14 cellular contexts compared by ENCODE assay signal in the genomic region with DNA sequence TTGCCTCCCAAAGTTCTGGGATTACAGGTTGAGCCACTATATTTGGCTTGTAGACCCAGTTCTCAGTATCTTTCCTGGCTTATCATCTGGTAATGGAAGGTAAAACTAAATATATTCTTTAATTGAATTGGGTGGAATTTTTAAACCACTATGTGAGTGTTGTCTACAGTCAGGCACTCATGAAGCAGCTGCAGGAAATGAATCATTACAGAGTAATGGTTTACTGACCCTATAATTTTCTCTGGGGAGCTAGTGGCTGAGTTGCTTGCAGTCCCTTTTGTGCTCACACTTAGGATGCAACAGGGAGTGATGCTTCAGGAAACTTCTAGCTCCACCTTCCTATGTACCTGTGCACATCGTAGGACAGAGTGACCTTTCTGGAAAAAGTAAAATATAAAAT. TPM values are rescaled to one million over a fixed set of nuclear protein-coding genes. Genes with fewer than 3 reads are reported as not detected.
DNase-seq lines count a peak whose midpoint lies in the region; ATAC-seq, FAIRE-seq and TF ChIP-seq lines count a peak whose summit lies in the region.
"Had no signal": no experiment of that assay in that cellular context is flagged by ENCODE, and none has a peak within 500 bp of the region (broad histone marks: within the 10 kb centered on the region; RNA-seq: fewer than 3 reads in every experiment).

No MANE protein-coding gene starts in this region.

- no peak overlapping the region for H3K27ac ChIP-seq in BLaER1
- H3K27ac ChIP-seq in IMR-90 (ENCODE audit: insufficient read depth, low read length) = no peak overlapping the region
- peak overlapping the region; percentile 39; the same call in 1 of the 2 replicates for H3K27ac ChIP-seq in SJSA1
- no peak overlapping the region for H3K27ac ChIP-seq in keratinocyte (ENCODE audit: control insufficient read depth, insufficient read depth, low read length)
- H3K27ac ChIP-seq: cardiac muscle cell, esophagus squamous epithelium had no signal

- no peaks in the 10 kb centered on the region for H3K4me1 Mint-ChIP-seq in stimulated activated effector memory CD8-positive, alpha-beta T cell treated with anti-CD3 and anti-CD28 coated beads, Interleukin-12 subunit alpha, Interleukin-12 subunit beta, amount 100 ng/mL, for 72 hours
- H3K4me1 Mint-ChIP-seq: neural crest cell had no signal

- no peak overlapping the region for H3K23ac ChIP-seq in IMR-90 (ENCODE audit: low read depth, low read length)

- H3K79me2 ChIP-seq in keratinocyte (ENCODE audit: control insufficient read depth, insufficient read depth, low read length) = no peaks in the 10 kb centered on the region

- H3K56ac ChIP-seq in IMR-90 (ENCODE audit: extremely low read depth, insufficient read depth, low read length) = no peak overlapping the region; the same call in 1 of the 2 replicates

- no peak for FAIRE-seq in keratinocyte (lab: Jason Lieb, UNC)

- peak overlapping the region; percentile 79; the same call in 1 of the 2 replicates for H2BK20ac ChIP-seq in IMR-90 (ENCODE audit: low read depth, low read length)

- intact Hi-C loops in IMR-90 (cut with micrococcal nuclease) = no loop called here

- H4K8ac ChIP-seq in IMR-90 (ENCODE audit: low read depth in 2 of 2, low read length in 2 of 2) = peak overlapping the region; percentile 17 to 23; a peak in 2 of 4 replicates

- no peak for TF ChIP-seq RAD21 in IMR-90 (IDR thresholded peaks at IDR 0.05; ENCODE audit: low read length)

- H2BK5ac ChIP-seq in IMR-90 (ENCODE audit: low read depth, low read length, poor library complexity, severe bottlenecking) = peak overlapping the region; percentile 44

- H4K5ac ChIP-seq in IMR-90 (ENCODE audit: low read depth, low read length) = no peak overlapping the region

- H4K20me1 ChIP-seq in BLaER1 (no peaks in the 10 kb centered on the region), IMR-90 (ENCODE audit: insufficient read depth, low read length) (no peaks in the 10 kb centered on the region), keratinocyte (ENCODE audit: control insufficient read depth, extremely low read depth, insufficient read depth, low read length) (no peaks in the 10 kb centered on the region)

- H3K36me3 Mint-ChIP-seq in stimulated activated effector memory CD8-positive, alpha-beta T cell treated with anti-CD3 and anti-CD28 coated beads, Interleukin-12 subunit alpha, Interleukin-12 subunit beta, amount 100 ng/mL, for 72 hours = no peaks in the 10 kb centered on the region
- H3K36me3 Mint-ChIP-seq: CD14-positive monocyte had no signal

- no CpG with 5 or more reads among the region's 1 CpG for WGBS in IMR-90 (ENCODE audit: extremely low coverage in 2 of 2, insufficient read length in 1 of 2), 2 experiments

- H3K4me1 ChIP-seq in BLaER1 = peaks cover 8% of the 10 kb centered on the region
- peaks cover 7% of the 10 kb centered on the region for H3K4me1 ChIP-seq in IMR-90 (ENCODE audit: control insufficient read depth, insufficient read depth, low read length)
- peaks cover 24% of the 10 kb centered on the region for H3K4me1 ChIP-seq in SJSA1 (replicated peaks)
- H3K4me1 ChIP-seq in keratinocyte (ENCODE audit: control insufficient read depth, extremely low read depth, insufficient read depth, low read length) = peaks cover 16% of the 10 kb centered on the region

- no peaks in the 10 kb centered on the region for H3K36me3 ChIP-seq in BLaER1
- H3K36me3 ChIP-seq in IMR-90 (ENCODE audit: control insufficient read depth, insufficient read depth, low read length) = no peaks in the 10 kb centered on the region
- H3K36me3 ChIP-seq in SJSA1 = no peaks in the 10 kb centered on the region
- H3K36me3 ChIP-seq in keratinocyte (ENCODE audit: control insufficient read depth in 2 of 2, extremely low read depth in 1 of 2, insufficient read depth in 2 of 2, low read length in 2 of 2) = no peaks in the 10 kb centered on the region
- H3K36me3 ChIP-seq: cardiac muscle cell, esophagus squamous epithelium had no signal

- ATAC-seq in IMR-90 (ENCODE audit: low read depth) (peak; percentile 83), HG02938 (IDR thresholded peaks at IDR 0.05; ENCODE audit: unreplicated experiment) (no peak), GM18861 (IDR thresholded peaks at IDR 0.05; ENCODE audit: unreplicated experiment) (no peak)
- ATAC-seq in stimulated activated effector memory CD8-positive, alpha-beta T cell treated with anti-CD3 and anti-CD28 coated beads, Interleukin-12 subunit alpha, Interleukin-12 subunit beta, amount 100 ng/mL, for 72 hours = no peak
- ATAC-seq: activated T-cell treated with anti-CD3 and anti-CD28 coated beads, Interleukin-2, amount 50 U/mL, for 4 hours had no signal

- peak overlapping the region; percentile 17; the same call in 1 of the 3 replicates for H2BK15ac ChIP-seq in IMR-90 (ENCODE audit: low read depth, low read length)

- in situ Hi-C loops in IMR-90 (cut with MboI; ENCODE audit: low sequenced_read_pairs) = no loop called here

- no peak overlapping the region for H2AK9ac ChIP-seq in IMR-90 (replicated peaks; ENCODE audit: low read depth, low read length, poor library complexity)

- H3K4me3 Mint-ChIP-seq in stimulated activated effector memory CD8-positive, alpha-beta T cell treated with anti-CD3 and anti-CD28 coated beads, Interleukin-12 subunit alpha, Interleukin-12 subunit beta, amount 100 ng/mL, for 72 hours = no peak overlapping the region
- H3K4me3 Mint-ChIP-seq: activated T-cell treated with anti-CD3 and anti-CD28 coated beads, Interleukin-2, amount 50 U/mL, for 4 hours; CD14-positive monocyte; neural crest cell had no signal

- peaks cover 11% of the 10 kb centered on the region for H3K9me3 Mint-ChIP-seq in stimulated activated effector memory CD8-positive, alpha-beta T cell treated with anti-CD3 and anti-CD28 coated beads, Interleukin-12 subunit alpha, Interleukin-12 subunit beta, amount 100 ng/mL, for 72 hours

- no peak overlapping the region for H2AK5ac ChIP-seq in IMR-90 (ENCODE audit: low read depth, low read length)

- H3K18ac ChIP-seq in IMR-90 (ENCODE audit: low read depth, low read length) = peak overlapping the region; percentile 14; the same call in 1 of the 2 replicates

- DNase-seq in IMR-90 (peak; percentile 77), SJSA1 (ENCODE audit: low read depth in 1 of 2, low spot score in 2 of 2) (peak in 1 of 2 experiments; percentile 16), keratinocyte (ENCODE audit: low read depth, low spot score) (no peak), DMS79 (lab: John Stamatoyannopoulos, UW) (no peak)
- DNase-seq in stimulated activated effector memory CD8-positive, alpha-beta T cell treated with anti-CD3 and anti-CD28 coated beads, Interleukin-12 subunit alpha, Interleukin-12 subunit beta, amount 100 ng/mL, for 72 hours (ENCODE audit: low spot score in 2 of 2) = no peak
- DNase-seq: activated T-cell treated with anti-CD3 and anti-CD28 coated beads, Interleukin-2, amount 50 U/mL, for 4 hours; esophagus squamous epithelium; NCI-H2171 treated with DMSO at 0.1 percent for 48 hours had no signal

- H3K27ac Mint-ChIP-seq in stimulated activated effector memory CD8-positive, alpha-beta T cell treated with anti-CD3 and anti-CD28 coated beads, Interleukin-12 subunit alpha, Interleukin-12 subunit beta, amount 100 ng/mL, for 72 hours = no peak overlapping the region
- H3K27ac Mint-ChIP-seq: CD14-positive monocyte had no signal

- peak overlapping the region; percentile 47 for H4K91ac ChIP-seq in IMR-90 (ENCODE audit: insufficient read depth, low read depth, low read length)

- no peak for TF ChIP-seq POLR2A in IMR-90 (IDR thresholded peaks at IDR 0.05; ENCODE audit: low read depth, low read length)

- H3K4me2 ChIP-seq in BLaER1 = peak overlapping the region; percentile 22; the same call in 1 of the 2 replicates
- H3K4me2 ChIP-seq in IMR-90 (ENCODE audit: low read depth, low read length) = no peak overlapping the region
- H3K4me2 ChIP-seq in keratinocyte (ENCODE audit: control insufficient read depth, extremely low read depth, insufficient read depth, low read depth, low read length) = no peak overlapping the region

- H3K27me3 ChIP-seq in BLaER1 (no peaks in the 10 kb centered on the region), IMR-90 (ENCODE audit: control insufficient read depth, insufficient read depth, low read length) (no peaks in the 10 kb centered on the region), SJSA1 (replicated peaks) (no peaks in the 10 kb centered on the region), keratinocyte (ENCODE audit: control insufficient read depth, extremely low read depth, insufficient read depth, low read length) (no peaks in the 10 kb centered on the region)
- H3K27me3 ChIP-seq: cardiac muscle cell, esophagus squamous epithelium had no signal

- no peaks in the 10 kb centered on the region for H3K9me3 ChIP-seq in BLaER1
- H3K9me3 ChIP-seq in IMR-90 (ENCODE audit: control insufficient read depth, insufficient read depth, low read length) = no peaks in the 10 kb centered on the region; the same call in 1 of the 2 replicates
- H3K9me3 ChIP-seq in SJSA1 (replicated peaks) = no peaks in the 10 kb centered on the region
- H3K9me3 ChIP-seq in keratinocyte (ENCODE audit: control insufficient read depth, low read depth, low read length) = no peaks in the 10 kb centered on the region
- H3K9me3 ChIP-seq: esophagus squamous epithelium had no signal

- CTCF ChIA-PET in IMR-90 (lab: Yijun Ruan, JAX) = interaction anchor here (0.8 kb wide), 1 partner anchor 300 kb away, joined by 3 read pairs; no protein-coding TSS in a partner anchor

- POLR2A ChIA-PET in IMR-90 (lab: Charles Lee; ENCODE audit: unreplicated experiment) = no interaction called here

- H2AFZ ChIP-seq in IMR-90 (replicated peaks; ENCODE audit: low read length, poor library complexity) = no peak overlapping the region
- peak overlapping the region; percentile 30 for H2AFZ ChIP-seq in keratinocyte (ENCODE audit: control insufficient read depth, low read length)

- H3K9ac ChIP-seq in BLaER1 = no peak overlapping the region
- no peak overlapping the region for H3K9ac ChIP-seq in IMR-90 (ENCODE audit: low read depth, low read length)
- H3K9ac ChIP-seq in keratinocyte (ENCODE audit: control insufficient read depth, extremely low read depth, insufficient read depth, low read length) = no peak overlapping the region

- H3K4ac ChIP-seq in IMR-90 (ENCODE audit: low read depth, low read length) = peak overlapping the region; percentile 61; the same call in 1 of the 2 replicates

- peak overlapping the region; percentile 30; the same call in 1 of the 2 replicates for H3K14ac ChIP-seq in IMR-90 (replicated peaks; ENCODE audit: low read depth, low read length)

- H3K79me1 ChIP-seq in IMR-90 (ENCODE audit: low read depth in 1 of 2, low read length in 2 of 2) = no peaks in the 10 kb centered on the region

- peak overlapping the region; percentile 70 for H2BK120ac ChIP-seq in IMR-90 (ENCODE audit: low read depth, low read length)

- dilution Hi-C loops in IMR-90 (cut with HindIII; ENCODE audit: low sequenced_read_pairs, unreplicated experiment) = no loop called here
- dilution Hi-C loops in keratinocyte (cut with MboI; ENCODE audit: extremely low pct_ligation_motif_present, low sequenced_read_pairs) = no loop called here

- no TSS peak for BruUV-seq in IMR-90 (replicated peaks; lab: Mats Ljungman, UMichigan)

- H3K4me3 ChIP-seq in BLaER1 (no peak overlapping the region), IMR-90 (ENCODE audit: insufficient read depth, low read depth, low read length) (no peak overlapping the region), SJSA1 (no peak overlapping the region), keratinocyte (ENCODE audit: control insufficient read depth in 2 of 3, extremely low read depth in 1 of 3, insufficient read depth in 2 of 3, low read depth in 1 of 3, low read length in 3 of 3) (no peak overlapping the region)
- H3K4me3 ChIP-seq: cardiac muscle cell, esophagus squamous epithelium had no signal

- H3K9me1 ChIP-seq in IMR-90 (ENCODE audit: insufficient read depth, low read length) (no peaks in the 10 kb centered on the region), keratinocyte (ENCODE audit: control insufficient read depth, extremely low read depth, insufficient read depth, low read length) (no peaks in the 10 kb centered on the region)

- TF ChIP-seq CTCF in IMR-90 (conservative IDR thresholded peaks at IDR 0.05; ENCODE audit: low read depth, low read length) = no peak
- no peak for TF ChIP-seq CTCF in keratinocyte (optimal IDR thresholded peaks at IDR 0.05 in 1 of 3, IDR thresholded peaks at IDR 0.05 in 1 of 3, conservative IDR thresholded peaks at IDR 0.05 in 1 of 3; ENCODE audit: extremely low read depth in 1 of 3, insufficient read depth in 2 of 3, low read length in 3 of 3)

RNA-seq across cellular contexts. Expression of gene UGT2B7, which starts 4.1 kb away (rescaled TPM):
- not detected in 2 replicates for total RNA-seq in IMR-90 (2012; rRNA removed)
- polyA plus RNA-seq in IMR-90 (2012; rRNA removed) (0.10 TPM in 1 of 2 replicates, not detected in the other), keratinocyte (0.05 to 0.11 TPM (median 0.05 TPM) in 3 replicates)
- polyA plus RNA-seq in IMR-90 (2012; cell fraction: cytosol; rRNA removed) = 0.04 TPM in 1 of 2 replicates, not detected in the other
- polyA plus RNA-seq in IMR-90 (2012; cell fraction: nucleus; rRNA removed; ENCODE audit: low replicate concordance) = not detected in 2 replicates
- not detected in 2 replicates for total RNA-seq in SJSA1 (2014; rRNA removed; shearing (Covaris generic))
- polyA plus RNA-seq in keratinocyte (2011; ENCODE audit: low read depth) = not detected
- 0.05 TPM in 1 of 2 replicates, not detected in the other for polyA plus RNA-seq in keratinocyte (2011; cell fraction: cytosol; rRNA removed)
- polyA plus RNA-seq in keratinocyte (2011; cell fraction: nucleus; rRNA removed) = 0.07 TPM in 1 of 2 replicates, not detected in the other
- polyA plus RNA-seq in keratinocyte (2012; ENCODE audit: low replicate concordance) = not detected in 2 replicates
- 0.13 TPM in 1 of 3 replicates, not detected in the others for polyA minus RNA-seq in keratinocyte
- polyA minus RNA-seq in keratinocyte (2011; cell fraction: cytosol; rRNA and poly(A)+ RNA removed) = not detected
- not detected in 2 replicates for polyA minus RNA-seq in keratinocyte (2011; cell fraction: nucleus; rRNA and poly(A)+ RNA removed)
- total RNA-seq: cardiac muscle cell, esophagus squamous epithelium had no signal
- polyA plus RNA-seq: cardiac muscle cell, CD14-positive monocyte had no signal
